ENCODE assay signal across 2 cellular contexts in genomic region chr1:25023826-25024225, GRCh38.
TF ChIP-seq lines count a peak whose summit lies in the region.

No MANE protein-coding gene starts in this region.

TF ChIP-seq in IMR-90, 13 proteins besides CTCF, POLR2A, EP300 and RAD21:
- no peak for TF ChIP-seq CEBPB (IDR thresholded peaks at IDR 0.05; ENCODE audit: low read depth, low read length)
- TF ChIP-seq BHLHE40 (IDR thresholded peaks at IDR 0.05; ENCODE audit: low read depth, low read length), result no peak
- no peak for TF ChIP-seq RCOR1 (IDR thresholded peaks at IDR 0.05; ENCODE audit: insufficient replicate concordance, low read length)
- TF ChIP-seq MAZ (IDR thresholded peaks at IDR 0.05; ENCODE audit: borderline replicate concordance, low read depth, low read length), result no peak
- no peak for TF ChIP-seq MAFK (IDR thresholded peaks at IDR 0.05; ENCODE audit: low read depth, low read length)
- TF ChIP-seq SMC3 (IDR thresholded peaks at IDR 0.05; ENCODE audit: low read depth, low read length), result no peak
- no peak for TF ChIP-seq CHD1 (IDR thresholded peaks at IDR 0.05; ENCODE audit: low read depth, low read length)
- TF ChIP-seq RFX5 (IDR thresholded peaks at IDR 0.05; ENCODE audit: low read depth, low read length), result no peak
- no peak for TF ChIP-seq ELK1 (IDR thresholded peaks at IDR 0.05; ENCODE audit: borderline replicate concordance, low read depth, low read length)
- no peak for TF ChIP-seq USF2 (IDR thresholded peaks at IDR 0.05; ENCODE audit: low read depth, low read length)

TF ChIP-seq in GM12878, 131 proteins besides CTCF, POLR2A, EP300 and RAD21:
- TF ChIP-seq CBX3 (IDR thresholded peaks at IDR 0.05; ENCODE audit: borderline replicate concordance, low read depth) (no peak), DPF2 (IDR thresholded peaks at IDR 0.05) (peak; percentile 54; the same call in 1 of the 2 replicates)
